Comparison of ENCODE assay signal across 17 cellular contexts in genomic region chr20:60402209-60403058, GRCh38.
"Had no signal": no experiment of that assay in that cellular context is flagged by ENCODE, and none has a peak within 500 bp of the region (broad histone marks: within the 10 kb centered on the region; RNA-seq: fewer than 3 reads in every experiment).

No MANE protein-coding gene starts in this region.

- H3K9me3 Mint-ChIP-seq: activated T-helper 1 cell treated with anti-CD3 and anti-CD28 coated beads, Interleukin-12 subunit alpha, Interleukin-12 subunit beta, Interleukin-2, Interleukin-4 antibody, amounts not matched to agents 30 ng/mL and 10 ng/mL and 1 ng/mL, durations not matched to agents 14 hours and 24 hours and 36 hours; T-helper 2 cell treated with Interferon-gamma antibody and Interleukin-4, amounts not matched to agents 5 μg/mL and 100 μg/mL, for 36 hours had no signal

- H3K27me3 ChIP-seq: breast epithelium, right lobe of liver had no signal

- H3K4me1 ChIP-seq: breast epithelium, psoas muscle, right lobe of liver had no signal

- DNase-seq: activated CD4-positive, alpha-beta T cell treated with anti-CD3 and anti-CD28 coated beads, Interleukin-2, amount 10 ng/mL, durations not matched to agents 7 days and 5 days; activated CD4-positive, CD25-positive, alpha-beta regulatory T cell; activated naive CD4-positive, alpha-beta T cell treated with Interleukin-2 at 50 U/mL for 16 hours; anterior cingulate cortex; cerebellar nuclear complex; effector memory CD4-positive, alpha-beta T cell; foreskin fibroblast; glutamatergic neuron; immature natural killer cell; psoas muscle; right lobe of liver; stimulated activated naive CD8-positive, alpha-beta T cell treated with anti-CD3 and anti-CD28 coated beads, Interleukin-15, amount 100 ng/mL, for 72 hours had no signal

- H3K9me3 ChIP-seq: psoas muscle had no signal

- H3K27me3 Mint-ChIP-seq: dendritic cell treated with granulocyte-macrophage colony-stimulating factor and Interleukin-4, amounts not matched to agents 40 ng/mL and 50 ng/mL, for 4 days had no signal

- H3K4me3 Mint-ChIP-seq: activated CD4-positive, alpha-beta T cell treated with anti-CD3 and anti-CD28 coated beads, Interleukin-2, amount 10 ng/mL, durations not matched to agents 7 days and 5 days; activated T-helper 1 cell treated with anti-CD3 and anti-CD28 coated beads, Interleukin-12 subunit alpha, Interleukin-12 subunit beta, Interleukin-2, Interleukin-4 antibody, amounts not matched to agents 30 ng/mL and 10 ng/mL and 1 ng/mL, durations not matched to agents 14 hours and 24 hours and 36 hours; dendritic cell treated with granulocyte-macrophage colony-stimulating factor and Interleukin-4, amounts not matched to agents 40 ng/mL and 50 ng/mL, for 4 days; immature natural killer cell; nephron; stimulated activated naive CD8-positive, alpha-beta T cell treated with anti-CD3 and anti-CD28 coated beads, Interleukin-15, amount 100 ng/mL, for 72 hours; T-helper 2 cell treated with Interferon-gamma antibody and Interleukin-4, amounts not matched to agents 5 μg/mL and 100 μg/mL, for 36 hours had no signal

- H3K4me3 ChIP-seq: breast epithelium, psoas muscle, right lobe of liver had no signal

- H3K36me3 ChIP-seq: breast epithelium, right lobe of liver had no signal

- H3K27ac ChIP-seq: breast epithelium, psoas muscle, right lobe of liver had no signal

- ATAC-seq: psoas muscle, right lobe of liver had no signal

- H3K4me1 Mint-ChIP-seq: activated CD4-positive, alpha-beta T cell treated with anti-CD3 and anti-CD28 coated beads, Interleukin-2, amount 10 ng/mL, durations not matched to agents 7 days and 5 days; stimulated activated naive CD8-positive, alpha-beta T cell treated with anti-CD3 and anti-CD28 coated beads, Interleukin-15, amount 100 ng/mL, for 72 hours had no signal

- H3K27ac Mint-ChIP-seq: activated CD4-positive, alpha-beta T cell treated with anti-CD3 and anti-CD28 coated beads, Interleukin-2, amount 10 ng/mL, durations not matched to agents 7 days and 5 days; activated T-helper 1 cell treated with anti-CD3 and anti-CD28 coated beads, Interleukin-12 subunit alpha, Interleukin-12 subunit beta, Interleukin-2, Interleukin-4 antibody, amounts not matched to agents 30 ng/mL and 10 ng/mL and 1 ng/mL, durations not matched to agents 14 hours and 24 hours and 36 hours; dendritic cell treated with granulocyte-macrophage colony-stimulating factor and Interleukin-4, amounts not matched to agents 40 ng/mL and 50 ng/mL, for 4 days; immature natural killer cell; stimulated activated naive CD8-positive, alpha-beta T cell treated with anti-CD3 and anti-CD28 coated beads, Interleukin-15, amount 100 ng/mL, for 72 hours; T-helper 2 cell treated with Interferon-gamma antibody and Interleukin-4, amounts not matched to agents 5 μg/mL and 100 μg/mL, for 36 hours had no signal
